ENCODE assay signal across 23 cellular contexts in the genomic region with DNA sequence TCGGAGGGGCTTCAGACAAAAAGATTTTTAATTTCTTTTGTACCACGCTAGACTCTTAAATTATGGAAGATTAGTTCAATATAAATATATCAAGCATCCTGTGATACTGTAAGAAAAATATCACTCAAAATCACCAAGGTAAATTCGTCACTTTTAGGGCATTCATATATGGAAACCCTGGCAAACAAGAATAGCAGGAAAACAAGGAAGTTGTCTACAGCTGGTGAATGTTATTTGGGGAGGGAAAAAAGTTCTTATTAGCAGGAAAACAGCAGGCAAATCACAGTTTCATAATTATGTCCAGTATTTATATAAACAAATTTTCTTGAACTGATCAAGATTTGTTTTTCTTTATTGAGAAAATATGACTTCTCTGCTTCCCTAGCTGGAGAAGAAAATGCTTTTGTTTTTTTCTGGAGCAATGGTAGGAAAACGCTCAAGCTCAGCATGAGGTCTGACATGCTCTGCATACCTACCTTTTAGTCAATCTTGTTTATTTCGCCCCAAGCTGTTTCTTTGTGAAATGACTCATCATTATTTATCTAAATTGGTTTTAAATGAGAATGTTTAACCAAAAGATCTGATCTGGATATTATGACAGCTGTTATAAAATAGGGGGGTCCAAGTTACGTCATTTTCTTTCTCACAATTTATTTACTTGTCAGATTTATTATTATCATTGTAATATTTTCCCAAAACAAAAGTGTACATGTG. TPM values are rescaled to one million over a fixed set of nuclear protein-coding genes. Genes with fewer than 3 reads are reported as not detected.
DNase-seq lines count a peak whose midpoint lies in the region; ATAC-seq, FAIRE-seq and TF ChIP-seq lines count a peak whose summit lies in the region.
"Had no signal": no experiment of that assay in that cellular context is flagged by ENCODE, and none has a peak within 500 bp of the region (broad histone marks: within the 10 kb centered on the region; RNA-seq: fewer than 3 reads in every experiment).

No MANE protein-coding gene starts in this region.

- no peak overlapping the region for H3K9ac ChIP-seq in mammary epithelial cell (ENCODE audit: insufficient read depth, low read length)
- H3K9ac ChIP-seq in iPS-20b (ENCODE audit: low read depth, low read length): peak overlapping the region; percentile 17; the same call in 1 of the 2 replicates

- no peak overlapping the region for H3K4me3 ChIP-seq in mammary epithelial cell (replicated peaks in 1 of 3; ENCODE audit: insufficient read depth in 1 of 3, low read depth in 2 of 3, low read length in 3 of 3)
- H3K4me3 ChIP-seq in astrocyte of the spinal cord (ENCODE audit: low read depth, low read length): no peak overlapping the region
- H3K4me3 ChIP-seq in iPS-20b (ENCODE audit: low read length): peak overlapping the region; percentile 31; the same call in 1 of the 2 replicates
- no peak overlapping the region for H3K4me3 ChIP-seq in naive thymus-derived CD4-positive, alpha-beta T cell (ENCODE audit: low read length)
- no peak overlapping the region for H3K4me3 ChIP-seq in right cardiac atrium (ENCODE audit: low read length)
- H3K4me3 ChIP-seq: left ventricle myocardium inferior had no signal

- H3K27ac Mint-ChIP-seq in MCF 10A (ENCODE audit: low read depth, unreplicated experiment): no peak overlapping the region
- H3K27ac Mint-ChIP-seq in naive thymus-derived CD4-positive, alpha-beta T cell: no peak overlapping the region
- H3K27ac Mint-ChIP-seq: CD8-positive, alpha-beta T cell; T-cell had no signal

- no peak overlapping the region for H3K4me3 Mint-ChIP-seq in MCF 10A (ENCODE audit: unreplicated experiment)
- H3K4me3 Mint-ChIP-seq in naive thymus-derived CD4-positive, alpha-beta T cell: no peak overlapping the region
- H3K4me3 Mint-ChIP-seq: CD8-positive, alpha-beta T cell; central memory CD8-positive, alpha-beta T cell; T-cell had no signal

- no peaks in the 10 kb centered on the region for H3K27me3 ChIP-seq in mammary epithelial cell (ENCODE audit: insufficient read depth, low read length)
- H3K27me3 ChIP-seq in iPS-20b (ENCODE audit: insufficient read depth, low read length): no peaks in the 10 kb centered on the region
- no peaks in the 10 kb centered on the region for H3K27me3 ChIP-seq in naive thymus-derived CD4-positive, alpha-beta T cell (ENCODE audit: control insufficient read depth in 2 of 2, insufficient read depth in 2 of 2, low read length in 2 of 2)
- no peaks in the 10 kb centered on the region for H3K27me3 ChIP-seq in right cardiac atrium (ENCODE audit: control insufficient read depth, insufficient read depth)

- no peak overlapping the region for H3K4me2 ChIP-seq in mammary epithelial cell (ENCODE audit: insufficient read depth, low read depth, low read length)

- POLR2A ChIA-PET in MCF 10A (lab: Yijun Ruan, JAX): interaction anchor here (1.2 kb wide), 1 partner anchor 73 kb away, joined by 3 read pairs; no protein-coding TSS in a partner anchor
- POLR2A ChIA-PET in naive thymus-derived CD4-positive, alpha-beta T cell (lab: Charles Lee): no interaction called here

- H3K27ac ChIP-seq in mammary epithelial cell (ENCODE audit: insufficient read depth, low read depth, low read length) (no peak overlapping the region), iPS-20b (ENCODE audit: low read length) (peak overlapping the region; percentile 36), right cardiac atrium (ENCODE audit: low read length) (no peak overlapping the region)
- H3K27ac ChIP-seq in naive thymus-derived CD4-positive, alpha-beta T cell (ENCODE audit: low read depth, low read length): no peak overlapping the region
- H3K27ac ChIP-seq: epithelial cell of prostate, left ventricle myocardium inferior had no signal

- peaks cover 76% of the 10 kb centered on the region for H3K27me3 Mint-ChIP-seq in MCF 10A (ENCODE audit: insufficient read depth, unreplicated experiment)
- H3K27me3 Mint-ChIP-seq in naive thymus-derived CD4-positive, alpha-beta T cell: peaks cover 0 to 13% (median 6%) of the 10 kb centered on the region in 5 donors
- H3K27me3 Mint-ChIP-seq: T-cell had no signal

- H4K20me1 ChIP-seq in mammary epithelial cell (ENCODE audit: insufficient read depth, low read length): no peaks in the 10 kb centered on the region

- intact Hi-C loops in MCF 10A (cut with micrococcal nuclease) (no loop called here), mammary epithelial cell (cut with micrococcal nuclease) (no loop called here), right cardiac atrium (cut with DNase I) (loop anchor here in 1 of 4 donors (10.0 kb wide), 1 partner anchor 61 kb away; no protein-coding TSS in a partner anchor)
- intact Hi-C loops in naive thymus-derived CD4-positive, alpha-beta T cell (cut with micrococcal nuclease): no loop called here

- dilution Hi-C loops in mammary epithelial cell (cut with HindIII; ENCODE audit: low sequenced_read_pairs): no loop called here

- H3K4me1 ChIP-seq in mammary epithelial cell (ENCODE audit: insufficient read depth, low read length): no peaks in the 10 kb centered on the region
- peaks cover 22% of the 10 kb centered on the region for H3K4me1 ChIP-seq in iPS-20b (ENCODE audit: insufficient read depth, low read length)
- H3K4me1 ChIP-seq in naive thymus-derived CD4-positive, alpha-beta T cell (ENCODE audit: control insufficient read depth in 2 of 2, insufficient read depth in 2 of 2, low read length in 2 of 2): no peaks in the 10 kb centered on the region
- H3K4me1 ChIP-seq in right cardiac atrium (ENCODE audit: control insufficient read depth, insufficient read depth, low read length): no peaks in the 10 kb centered on the region
- H3K4me1 ChIP-seq: left ventricle myocardium inferior had no signal

- DNase-seq in MCF 10A (ENCODE audit: unreplicated experiment) (peak; percentile 54), mammary epithelial cell (no peak), astrocyte of the spinal cord (ENCODE audit: low read depth, low spot score) (peak; percentile 69), smooth muscle cell of the brain vasculature (ENCODE audit: low read depth, low spot score) (peak; percentile 71), right cardiac atrium (no peak), RCC 7860 (ENCODE audit: low spot score) (no peak)
- DNase-seq in naive thymus-derived CD4-positive, alpha-beta T cell: no peak
- DNase-seq: ACHN; activated naive CD4-positive, alpha-beta T cell treated with anti-CD3 and anti-CD28 coated beads, Interleukin-2, amount 50 U/mL, for 16 hours; CD8-positive, alpha-beta T cell; head of caudate nucleus; left ventricle myocardium inferior; NCI-H1436; NCI-H774; stimulated activated CD4-positive, alpha-beta T cell treated with anti-CD3 and anti-CD28 coated beads, Interleukin-2, amount 100 ng/mL, for 24 hours; T-cell had no signal

- H3K9me3 Mint-ChIP-seq in MCF 10A (ENCODE audit: unreplicated experiment): no peaks in the 10 kb centered on the region
- H3K9me3 Mint-ChIP-seq in naive thymus-derived CD4-positive, alpha-beta T cell: peaks cover 0 to 5% (median 0%) of the 10 kb centered on the region in 11 donors
- H3K9me3 Mint-ChIP-seq: CD8-positive, alpha-beta T cell; central memory CD8-positive, alpha-beta T cell had no signal

- no peaks in the 10 kb centered on the region for H3K4me1 Mint-ChIP-seq in MCF 10A (ENCODE audit: insufficient read depth, unreplicated experiment)
- no peaks in the 10 kb centered on the region for H3K4me1 Mint-ChIP-seq in naive thymus-derived CD4-positive, alpha-beta T cell
- H3K4me1 Mint-ChIP-seq: central memory CD8-positive, alpha-beta T cell; T-cell had no signal

- H3K9me3 ChIP-seq in mammary epithelial cell (replicated peaks; ENCODE audit: insufficient read depth, low read length) (no peaks in the 10 kb centered on the region), iPS-20b (ENCODE audit: insufficient read depth, low read depth, low read length) (no peaks in the 10 kb centered on the region), right cardiac atrium (ENCODE audit: control insufficient read depth, low read length) (no peaks in the 10 kb centered on the region)
- H3K9me3 ChIP-seq in naive thymus-derived CD4-positive, alpha-beta T cell (ENCODE audit: control insufficient read depth in 2 of 3, low read length in 3 of 3): no peaks in the 10 kb centered on the region
- H3K9me3 ChIP-seq: left ventricle myocardium inferior had no signal

- BruUV-seq in MCF 10A (replicated peaks; lab: Mats Ljungman, UMichigan) (no TSS peak), mammary epithelial cell (replicated peaks; lab: Mats Ljungman, UMichigan) (no TSS peak)

- no peak overlapping the region for H2AFZ ChIP-seq in mammary epithelial cell (ENCODE audit: low read depth, low read length)

- no peak for FAIRE-seq in RCC 7860 (lab: Jason Lieb, UNC)
- FAIRE-seq: G401.6, GM12892 had no signal

- H3K79me2 ChIP-seq in mammary epithelial cell (ENCODE audit: insufficient read depth, low read length): no peaks in the 10 kb centered on the region

- 55% methylated on average over 6 of the region's 6 CpGs for WGBS in mammary epithelial cell (ENCODE audit: low coverage, missing lambda C conversion rate)
- 85% methylated on average over 6 of the region's 6 CpGs for WGBS in right cardiac atrium

- no peak for TF ChIP-seq CTCF in MCF 10A (IDR thresholded peaks at IDR 0.05; ENCODE audit: unreplicated experiment)
- no peak for TF ChIP-seq CTCF in mammary epithelial cell (conservative IDR thresholded peaks at IDR 0.05 in 1 of 2, IDR thresholded peaks at IDR 0.05 in 1 of 2; ENCODE audit: extremely low read depth in 1 of 2, insufficient read depth in 1 of 2, low read depth in 1 of 2, low read length in 2 of 2)
- TF ChIP-seq CTCF in astrocyte of the spinal cord (IDR thresholded peaks at IDR 0.05; ENCODE audit: low read depth, low read length): no peak

- in situ Hi-C loops in mammary epithelial cell (cut with MboI; ENCODE audit: low sequenced_read_pairs in 2 of 2) (no loop called here), astrocyte of the spinal cord (cut with HindIII; ENCODE audit: low sequenced_read_pairs) (no loop called here)

- no peaks in the 10 kb centered on the region for H3K36me3 Mint-ChIP-seq in MCF 10A (ENCODE audit: insufficient read depth, unreplicated experiment)
- H3K36me3 Mint-ChIP-seq in naive thymus-derived CD4-positive, alpha-beta T cell: no peaks in the 10 kb centered on the region
- H3K36me3 Mint-ChIP-seq: CD8-positive, alpha-beta T cell; T-cell had no signal

- no peak for ATAC-seq in naive thymus-derived CD4-positive, alpha-beta T cell
- no peak for ATAC-seq in right cardiac atrium
- ATAC-seq: activated CD4-positive, CD25-positive, alpha-beta regulatory T cell treated with anti-CD3 and anti-CD28 coated beads, Interleukin-2, amount 50 U/mL, for 24 hours; CD8-positive, alpha-beta T cell; T-cell had no signal

- H3K36me3 ChIP-seq in mammary epithelial cell (ENCODE audit: insufficient read depth, low read length) (no peaks in the 10 kb centered on the region), iPS-20b (ENCODE audit: insufficient read depth, low read depth, low read length) (no peaks in the 10 kb centered on the region)
- H3K36me3 ChIP-seq in naive thymus-derived CD4-positive, alpha-beta T cell (ENCODE audit: control insufficient read depth in 2 of 3, insufficient read depth in 3 of 3, low read length in 3 of 3): no peaks in the 10 kb centered on the region
- H3K36me3 ChIP-seq: left ventricle myocardium inferior had no signal

- CTCF ChIA-PET in MCF 10A (lab: Yijun Ruan, JAX): interaction anchor here (0.6 to 1.2 kb wide), 3 partner anchors 96 to 1225 kb away, joined by 3 to 5 read pairs (median 3); no protein-coding TSS in a partner anchor
- CTCF ChIA-PET in mammary epithelial cell (lab: Charles Lee; ENCODE audit: low non-redundant PET): no interaction called here
- CTCF ChIA-PET in naive thymus-derived CD4-positive, alpha-beta T cell (lab: Charles Lee): no interaction called here

RNA-seq across cellular contexts. Expression of a gene that starts 14.7 kb away (rescaled TPM):
- not detected in 2 replicates for total RNA-seq in MCF 10A (2022)
- total RNA-seq in mammary epithelial cell: not detected
- polyA plus RNA-seq in mammary epithelial cell: not detected
- not detected for polyA minus RNA-seq in mammary epithelial cell
- not detected for total RNA-seq in naive thymus-derived CD4-positive, alpha-beta T cell
- polyA plus RNA-seq in naive thymus-derived CD4-positive, alpha-beta T cell: not detected
- total RNA-seq in right cardiac atrium: not detected
- polyA plus RNA-seq in right cardiac atrium: not detected
- total RNA-seq: CD8-positive, alpha-beta T cell; left ventricle myocardium inferior; T-cell; temporal lobe had no signal

Comparison
In these comparisons a context has a peak if more than half of its experiments do, and no peak if none do; other contexts are left out.
1. DNase-seq: peak in MCF 10A (single experiment), astrocyte of the spinal cord (single experiment) and smooth muscle cell of the brain vasculature (single experiment); none in mammary epithelial cell (single experiment), naive thymus-derived CD4-positive, alpha-beta T cell (0 of 9), right cardiac atrium (0 of 3) and RCC 7860 (single experiment).